Comparison of ENCODE assay signal across 37 cellular contexts in the genomic region with DNA sequence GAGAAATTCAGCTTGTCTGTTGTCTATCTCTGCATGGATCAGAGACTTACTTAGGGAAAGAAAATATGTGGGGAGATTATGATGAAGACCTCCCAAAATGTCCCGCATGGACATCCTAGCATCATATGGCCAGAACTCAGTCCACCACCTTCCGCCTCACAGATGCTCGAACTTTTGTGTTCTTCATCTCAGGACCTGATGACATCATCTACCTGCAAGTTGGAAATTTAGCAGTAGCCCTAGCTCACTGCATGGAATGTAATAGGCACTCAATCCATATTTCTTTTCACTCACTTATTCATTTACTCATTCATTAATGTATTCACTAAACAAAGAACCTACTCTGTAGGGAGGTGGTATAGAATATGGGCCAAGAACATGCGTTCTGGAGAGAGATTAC.
A peak's percentile ranks its signal among the peaks of the same experiment; 100 is the strongest.
DNase-seq lines count a peak whose midpoint lies in the region; ATAC-seq, FAIRE-seq and TF ChIP-seq lines count a peak whose summit lies in the region.
"Had no signal": no experiment of that assay in that cellular context is flagged by ENCODE, and none has a peak within 500 bp of the region (broad histone marks: within the 10 kb centered on the region; RNA-seq: fewer than 3 reads in every experiment).

No MANE protein-coding gene starts in this region.

- H3K4me1 Mint-ChIP-seq in stimulated activated naive CD8-positive, alpha-beta T cell treated with anti-CD3 and anti-CD28 coated beads, Interleukin-15, Interleukin-2, amounts not matched to agents 100 ng/mL and 50 ng/mL, for 24 hours (ENCODE audit: low read depth), result no peaks in the 10 kb centered on the region
- H3K4me1 Mint-ChIP-seq in naive thymus-derived CD4-positive, alpha-beta T cell, result no peaks in the 10 kb centered on the region
- H3K4me1 Mint-ChIP-seq: B cell; CD14-positive monocyte; CD4-positive, alpha-beta memory T cell; CD4-positive, CD25-positive, alpha-beta regulatory T cell; CD8-positive, alpha-beta memory T cell had no signal

- H3K9me3 ChIP-seq in HepG2 (ENCODE audit: low read length) (no peaks in the 10 kb centered on the region), right lobe of liver (no peaks in the 10 kb centered on the region), HEK293 (ENCODE audit: control insufficient read depth, insufficient read depth, low read depth, low read length) (no peaks in the 10 kb centered on the region), K562 (replicated peaks; ENCODE audit: control insufficient read depth, insufficient read depth, low read depth, low read length) (peaks cover 7% of the 10 kb centered on the region; the same call in 1 of the 2 replicates)
- H3K9me3 ChIP-seq in naive thymus-derived CD4-positive, alpha-beta T cell (ENCODE audit: control insufficient read depth in 2 of 3, low read length in 3 of 3), result no peaks in the 10 kb centered on the region
- H3K9me3 ChIP-seq: A549, BE2C, Caco-2 had no signal

- H3K27ac Mint-ChIP-seq in stimulated activated naive CD8-positive, alpha-beta T cell treated with anti-CD3 and anti-CD28 coated beads, Interleukin-15, Interleukin-2, amounts not matched to agents 100 ng/mL and 50 ng/mL, for 24 hours, result peak overlapping the region; percentile 4
- no peak overlapping the region for H3K27ac Mint-ChIP-seq in naive thymus-derived CD4-positive, alpha-beta T cell
- H3K27ac Mint-ChIP-seq: B cell; CD4-positive, alpha-beta memory T cell; CD4-positive, alpha-beta T cell; CD4-positive, CD25-positive, alpha-beta regulatory T cell; CD8-positive, alpha-beta T cell had no signal

- ATAC-seq in HepG2 (no peak), right lobe of liver (no peak), K562 (no peak)
- no peak for ATAC-seq in stimulated activated naive CD8-positive, alpha-beta T cell treated with anti-CD3 and anti-CD28 coated beads, Interleukin-15, Interleukin-2, amounts not matched to agents 100 U/mL and 50 U/mL, for 24 hours
- ATAC-seq in naive thymus-derived CD4-positive, alpha-beta T cell, result no peak
- ATAC-seq: A549; CD8-positive, alpha-beta T cell had no signal

- CTCF ChIA-PET in HepG2 (lab: Yijun Ruan, JAX; ENCODE audit: low intra/inter-chr PET ratio, low total read pairs) (no interaction called here), HEK293 (lab: Yijun Ruan, JAX) (interaction anchor here (0.6 to 2.0 kb wide), 6 partner anchors 12 to 1404 kb away, joined by 3 to 6 read pairs (median 4); no protein-coding TSS in a partner anchor), K562 (lab: Yijun Ruan, JAX; ENCODE audit: low intra/inter-chr PET ratio) (no interaction called here)
- CTCF ChIA-PET in naive thymus-derived CD4-positive, alpha-beta T cell (lab: Charles Lee), result no interaction called here

- H3K4me2 ChIP-seq in HepG2 (ENCODE audit: low read depth, low read length) (no peak overlapping the region), K562 (ENCODE audit: insufficient read depth, low read length) (no peak overlapping the region)
- H3K4me2 ChIP-seq: A549; BLaER1; BLaER1 treated with 17β-estradiol and CSF1 and Interleukin-3, amounts not matched to agents 10 nM and 100 nM had no signal

- peaks cover 7% of the 10 kb centered on the region for H3K27me3 Mint-ChIP-seq in stimulated activated naive CD8-positive, alpha-beta T cell treated with anti-CD3 and anti-CD28 coated beads, Interleukin-15, Interleukin-2, amounts not matched to agents 100 ng/mL and 50 ng/mL, for 24 hours
- H3K27me3 Mint-ChIP-seq in naive thymus-derived CD4-positive, alpha-beta T cell, result peaks cover 0 to 19% (median 0%) of the 10 kb centered on the region in 5 donors
- H3K27me3 Mint-ChIP-seq: B cell; CD4-positive, alpha-beta memory T cell; CD4-positive, alpha-beta T cell had no signal

- no peak for TF ChIP-seq RAD21 in HepG2 (CRISPR knock-in tag; IDR thresholded peaks at IDR 0.05)
- no peak for TF ChIP-seq RAD21 in K562 (CRISPR knock-in tag; conservative IDR thresholded peaks at IDR 0.05 in 1 of 2, IDR thresholded peaks at IDR 0.05 in 1 of 2)

- H2AFZ ChIP-seq in HepG2 (ENCODE audit: low read length) (no peak overlapping the region), K562 (ENCODE audit: low read depth, low read length) (no peak overlapping the region)

- H3K36me3 ChIP-seq in HepG2 (replicated peaks in 1 of 2; ENCODE audit: control insufficient read depth in 1 of 2, insufficient read depth in 2 of 2, low read length in 2 of 2) (no peaks in the 10 kb centered on the region), right lobe of liver (no peaks in the 10 kb centered on the region), HEK293 (ENCODE audit: control insufficient read depth in 2 of 2, insufficient read depth in 1 of 2, low read length in 2 of 2) (no peaks in the 10 kb centered on the region), K562 (ENCODE audit: control insufficient read depth, insufficient read depth, low read length) (no peaks in the 10 kb centered on the region)
- no peaks in the 10 kb centered on the region for H3K36me3 ChIP-seq in naive thymus-derived CD4-positive, alpha-beta T cell (ENCODE audit: control insufficient read depth in 2 of 3, insufficient read depth in 3 of 3, low read length in 3 of 3)
- H3K36me3 ChIP-seq: BE2C; BLaER1; BLaER1 treated with 17β-estradiol and CSF1 and Interleukin-3, amounts not matched to agents 10 nM and 100 nM had no signal

- TF ChIP-seq POLR2A in HepG2 (IDR thresholded peaks at IDR 0.05; ENCODE audit: insufficient read depth in 1 of 2, low read depth in 2 of 2, low read length in 2 of 2), result no peak
- no peak for TF ChIP-seq POLR2A in right lobe of liver (IDR thresholded peaks at IDR 0.05)
- no peak for TF ChIP-seq POLR2A in K562 (conservative IDR thresholded peaks at IDR 0.05)

- H3K27ac ChIP-seq in HepG2 (ENCODE audit: extremely low read length, insufficient read depth, low read length) (no peak overlapping the region), right lobe of liver (no peak overlapping the region), HEK293 (ENCODE audit: extremely low read depth, low read depth, low read length) (no peak overlapping the region), K562 (ENCODE audit: extremely low read depth, low read depth, low read length) (no peak overlapping the region)
- H3K27ac ChIP-seq in naive thymus-derived CD4-positive, alpha-beta T cell (ENCODE audit: low read depth, low read length), result no peak overlapping the region
- H3K27ac ChIP-seq: 22Rv1; A549; BLaER1; BLaER1 treated with 17β-estradiol and CSF1 and Interleukin-3, amounts not matched to agents 10 nM and 100 nM; C4-2B had no signal

- TF ChIP-seq CTCF in HepG2 (CRISPR knock-in tag; IDR thresholded peaks at IDR 0.05), result no peak
- TF ChIP-seq CTCF in right lobe of liver (IDR thresholded peaks at IDR 0.05), result no peak
- TF ChIP-seq CTCF in HEK293 (tag by site-specific recombination; IDR thresholded peaks at IDR 0.05), result no peak
- TF ChIP-seq CTCF in K562 (IDR thresholded peaks at IDR 0.05 in 2 of 3, conservative IDR thresholded peaks at IDR 0.05 in 1 of 3; ENCODE audit: insufficient read depth in 2 of 3, low read depth in 1 of 3, low read length in 3 of 3), result no peak

- no peaks in the 10 kb centered on the region for H3K36me3 Mint-ChIP-seq in stimulated activated naive CD8-positive, alpha-beta T cell treated with anti-CD3 and anti-CD28 coated beads, Interleukin-15, Interleukin-2, amounts not matched to agents 100 ng/mL and 50 ng/mL, for 24 hours (ENCODE audit: low read depth)
- H3K36me3 Mint-ChIP-seq in naive thymus-derived CD4-positive, alpha-beta T cell, result peaks cover 0 to 5% (median 0%) of the 10 kb centered on the region in 5 donors
- H3K36me3 Mint-ChIP-seq: CD14-positive monocyte; CD4-positive, alpha-beta memory T cell; CD4-positive, CD25-positive, alpha-beta regulatory T cell; CD8-positive, alpha-beta T cell had no signal

- H3K4me3 Mint-ChIP-seq in stimulated activated naive CD8-positive, alpha-beta T cell treated with anti-CD3 and anti-CD28 coated beads, Interleukin-15, Interleukin-2, amounts not matched to agents 100 ng/mL and 50 ng/mL, for 24 hours, result no peak overlapping the region
- no peak overlapping the region for H3K4me3 Mint-ChIP-seq in naive thymus-derived CD4-positive, alpha-beta T cell
- H3K4me3 Mint-ChIP-seq: B cell; CD14-positive monocyte; CD4-positive, alpha-beta memory T cell; CD4-positive, alpha-beta T cell; CD4-positive, CD25-positive, alpha-beta regulatory T cell; CD8-positive, alpha-beta memory T cell; CD8-positive, alpha-beta T cell had no signal

- DNase-seq in HepG2 (ENCODE audit: low spot score), result no peak
- no peak for DNase-seq in right lobe of liver
- no peak for DNase-seq in stimulated activated naive CD8-positive, alpha-beta T cell treated with anti-CD3 and anti-CD28 coated beads, Interleukin-15, Interleukin-2, amounts not matched to agents 100 U/mL and 50 U/mL, for 24 hours
- no peak for DNase-seq in K562 (ENCODE audit: extremely low read depth in 1 of 4, low spot score in 3 of 4)
- DNase-seq in NCI-H345 treated with DMSO at 0.1 percent for 48 hours (lab: John Stamatoyannopoulos, UW; ENCODE audit: unreplicated experiment), result no peak
- DNase-seq in naive thymus-derived CD4-positive, alpha-beta T cell, result no peak
- DNase-seq: 8988T; ACHN; AML-193; BE2C; C1 segment of cervical spinal cord; Caco-2; Calu3; CD4-positive, alpha-beta memory T cell; CD4-positive, alpha-beta T cell; CD4-positive, CD25-positive, alpha-beta regulatory T cell; CD8-positive, alpha-beta memory T cell; CD8-positive, alpha-beta T cell; COR-L47; DMS 273 treated with DMSO at 0.1 percent for 48 hours; DMS153; DMS53; DMS79; DMS79 treated with DMSO at 0.1 percent for 48 hours; DND-41; EL had no signal

- TF ChIP-seq EP300 in HepG2 (IDR thresholded peaks at IDR 0.05; ENCODE audit: low read depth in 2 of 2, low read length in 2 of 2), result no peak
- no peak for TF ChIP-seq EP300 in HepG2 (CRISPR knock-in tag; IDR thresholded peaks at IDR 0.05; ENCODE audit: borderline replicate concordance)
- no peak for TF ChIP-seq EP300 in K562 (IDR thresholded peaks at IDR 0.05; ENCODE audit: low read length)

- H4K20me1 ChIP-seq in HepG2 (ENCODE audit: insufficient read depth, low read length) (no peaks in the 10 kb centered on the region), K562 (replicated peaks; ENCODE audit: control insufficient read depth, insufficient read depth, low read length) (no peaks in the 10 kb centered on the region)
- H4K20me1 ChIP-seq: BLaER1; BLaER1 treated with 17β-estradiol and CSF1 and Interleukin-3, amounts not matched to agents 10 nM and 100 nM had no signal

- H3K4me1 ChIP-seq in HepG2 (ENCODE audit: insufficient read depth, low read length) (peaks cover 12% of the 10 kb centered on the region), right lobe of liver (no peaks in the 10 kb centered on the region), HEK293 (ENCODE audit: control insufficient read depth, insufficient read depth, low read length) (no peaks in the 10 kb centered on the region), K562 (replicated peaks in 1 of 2; ENCODE audit: control insufficient read depth in 2 of 2, insufficient read depth in 2 of 2, low read length in 2 of 2) (no peaks in the 10 kb centered on the region)
- no peaks in the 10 kb centered on the region for H3K4me1 ChIP-seq in naive thymus-derived CD4-positive, alpha-beta T cell (ENCODE audit: control insufficient read depth in 2 of 2, insufficient read depth in 2 of 2, low read length in 2 of 2)
- H3K4me1 ChIP-seq: BE2C; BLaER1; BLaER1 treated with 17β-estradiol and CSF1 and Interleukin-3, amounts not matched to agents 10 nM and 100 nM; Caco-2 had no signal

- H3K9ac ChIP-seq in HepG2 (ENCODE audit: insufficient read depth, low read depth, low read length), result no peak overlapping the region
- H3K9ac ChIP-seq in K562 (ENCODE audit: insufficient read depth in 1 of 2, low read depth in 2 of 2, low read length in 2 of 2), result no peak overlapping the region
- H3K9ac ChIP-seq: BLaER1; BLaER1 treated with 17β-estradiol and CSF1 and Interleukin-3, amounts not matched to agents 10 nM and 100 nM had no signal

- WGBS in HepG2 (ENCODE audit: low lambda C conversion rate), result 95% methylated on average over 4 of the region's 4 CpGs
- 96% methylated on average over 4 of the region's 4 CpGs for whole genome bisulfite sequencing in right lobe of liver (ENCODE audit: insufficient coverage, low coverage, low lambda C conversion rate, missing lambda C conversion rate)
- 1% methylated on average over 4 of the region's 4 CpGs for WGBS in K562 (ENCODE audit: insufficient coverage, low coverage, missing lambda C conversion rate)

- intact Hi-C loops in HepG2 (cut with micrococcal nuclease; ENCODE audit: unreplicated experiment) (no loop called here), right lobe of liver (cut with DNase I) (no loop called here), K562 (cut with micrococcal nuclease) (no loop called here)
- intact Hi-C loops in naive thymus-derived CD4-positive, alpha-beta T cell (cut with micrococcal nuclease), result no loop called here

- H3K9me1 ChIP-seq in K562 (ENCODE audit: control insufficient read depth, insufficient read depth, low read length), result no peaks in the 10 kb centered on the region

- H3K27me3 ChIP-seq in HepG2 (ENCODE audit: control insufficient read depth in 1 of 2, insufficient read depth in 2 of 2, low read length in 2 of 2) (no peaks in the 10 kb centered on the region), right lobe of liver (no peaks in the 10 kb centered on the region), K562 (ENCODE audit: control insufficient read depth in 2 of 2, insufficient read depth in 2 of 2, low read length in 2 of 2) (peaks cover 0 to 11% of the 10 kb centered on the region in 2 experiments; a peak in 3 of 5 replicates)
- H3K27me3 ChIP-seq in naive thymus-derived CD4-positive, alpha-beta T cell (ENCODE audit: control insufficient read depth in 2 of 2, insufficient read depth in 2 of 2, low read length in 2 of 2), result no peaks in the 10 kb centered on the region
- H3K27me3 ChIP-seq: BE2C; BLaER1; BLaER1 treated with 17β-estradiol and CSF1 and Interleukin-3, amounts not matched to agents 10 nM and 100 nM had no signal

- in situ Hi-C loops in HepG2 (cut with HindIII; ENCODE audit: extremely low pct_ligation_motif_present, low pct_unique_long_range_greater_than_20kb) (no loop called here), K562 (cut with MboI) (no loop called here)

- BruUV-seq in HepG2 (replicated peaks; lab: Mats Ljungman, UMichigan), result no TSS peak
- BruUV-seq in K562 (replicated peaks; lab: Mats Ljungman, UMichigan), result no TSS peak

- H3K9me3 Mint-ChIP-seq in stimulated activated naive CD8-positive, alpha-beta T cell treated with anti-CD3 and anti-CD28 coated beads, Interleukin-15, Interleukin-2, amounts not matched to agents 100 ng/mL and 50 ng/mL, for 24 hours, result no peaks in the 10 kb centered on the region
- peaks cover 0 to 2% (median 0%) of the 10 kb centered on the region in 11 donors for H3K9me3 Mint-ChIP-seq in naive thymus-derived CD4-positive, alpha-beta T cell
- H3K9me3 Mint-ChIP-seq: CD4-positive, alpha-beta T cell; CD8-positive, alpha-beta T cell had no signal

- H3K4me3 ChIP-seq in HepG2 (replicated peaks in 1 of 3; ENCODE audit: insufficient read depth in 1 of 3, low read depth in 2 of 3, low read length in 3 of 3) (no peak overlapping the region), right lobe of liver (no peak overlapping the region), HEK293 (ENCODE audit: low read depth, low read length) (no peak overlapping the region), K562 (no peak overlapping the region)
- H3K4me3 ChIP-seq in naive thymus-derived CD4-positive, alpha-beta T cell (ENCODE audit: low read length), result no peak overlapping the region
- H3K4me3 ChIP-seq: A549; BLaER1; BLaER1 treated with 17β-estradiol and CSF1 and Interleukin-3, amounts not matched to agents 10 nM and 100 nM had no signal

- no peaks in the 10 kb centered on the region for H3K79me2 ChIP-seq in HepG2 (ENCODE audit: insufficient read depth, low read length)
- no peaks in the 10 kb centered on the region for H3K79me2 ChIP-seq in K562 (ENCODE audit: control insufficient read depth, insufficient read depth, low read length)

- FAIRE-seq in HepG2 (lab: Jason Lieb, UNC) (no peak), K562 (lab: Jason Lieb, UNC) (no peak)
- FAIRE-seq: A204.1, A549, D721Med had no signal

- POLR2A ChIA-PET in HepG2 (lab: Yijun Ruan, JAX) (interaction anchor here (1.2 kb wide), 1 partner anchor 30 kb away, joined by 5 read pairs; no protein-coding TSS in a partner anchor), HEK293 (lab: Yijun Ruan, JAX) (interaction anchor here (1.7 kb wide), 1 partner anchor 123 kb away, joined by 4 read pairs; no protein-coding TSS in a partner anchor), K562 (lab: Yijun Ruan, JAX) (interaction anchor here (0.6 to 1.0 kb wide), 2 partner anchors 9 to 783 kb away, joined by 3 read pairs; no protein-coding TSS in a partner anchor)
- POLR2A ChIA-PET in naive thymus-derived CD4-positive, alpha-beta T cell (lab: Charles Lee), result no interaction called here
